In genomic region chr17:74213897-74214386, GRCh38 we compare ENCODE assay signal across 8 cellular contexts. TPM values are rescaled to one million over a fixed set of nuclear protein-coding genes. Genes with fewer than 3 reads are reported as not detected.
A peak's percentile ranks its signal among the peaks of the same experiment; 100 is the strongest.
DNase-seq lines count a peak whose midpoint lies in the region; ATAC-seq and TF ChIP-seq lines count a peak whose summit lies in the region.

No MANE protein-coding gene starts in this region.

- H3K79me1 ChIP-seq in neuronal stem cell (ENCODE audit: low read depth, low read length): peaks cover 3% of the 10 kb centered on the region

- H3K27me3 ChIP-seq in GM23338 (ENCODE audit: insufficient read depth) (peaks cover 26% of the 10 kb centered on the region), PC-9 (ENCODE audit: insufficient read depth, low read depth) (peaks cover 13% of the 10 kb centered on the region), neuronal stem cell (ENCODE audit: control insufficient read depth in 3 of 3, insufficient read depth in 3 of 3, low read depth in 1 of 3, low read length in 3 of 3) (peaks cover 0 to 31% (median 6%) of the 10 kb centered on the region in 3 experiments)

- no peaks in the 10 kb centered on the region for H3K9me2 ChIP-seq in GM23338 (ENCODE audit: insufficient read depth)
- no peaks in the 10 kb centered on the region for H3K9me2 ChIP-seq in PC-9 (ENCODE audit: insufficient read depth)

- no peak overlapping the region for H3K4ac ChIP-seq in neuronal stem cell (ENCODE audit: low read length)

- intact Hi-C loops in PC-9 (cut with micrococcal nuclease; ENCODE audit: unreplicated experiment): loop anchor here (5.0 to 10.0 kb wide), 3 partner anchors 68 to 241 kb away; partner anchors contain the start of gene GPR142

- no TSS peak for BruUV-seq in PC-9 (replicated peaks; lab: Mats Ljungman, UMichigan)

- ATAC-seq in GM23338: no peak; the same call in 2 of the 3 replicates
- no peak for ATAC-seq in HG02870 (IDR thresholded peaks at IDR 0.05; ENCODE audit: unreplicated experiment)
- ATAC-seq in HG02798 (IDR thresholded peaks at IDR 0.05; ENCODE audit: poor library complexity, unreplicated experiment): no peak
- no peak for ATAC-seq in GM21737 (IDR thresholded peaks at IDR 0.05; ENCODE audit: unreplicated experiment)

- H4K91ac ChIP-seq in neuronal stem cell (ENCODE audit: low read depth, low read length, poor library complexity): no peak overlapping the region

- peak overlapping the region; percentile 94 for H3K18ac ChIP-seq in neuronal stem cell (ENCODE audit: low read length)

- H3F3A ChIP-seq in GM23338 (replicated peaks; ENCODE audit: low read depth) (peaks cover 24% of the 10 kb centered on the region), PC-9 (ENCODE audit: insufficient read depth, low read depth) (peaks cover 39% of the 10 kb centered on the region)

- H4K20me1 ChIP-seq in GM23338 (replicated peaks; ENCODE audit: insufficient read depth) (peaks cover 5% of the 10 kb centered on the region), PC-9 (ENCODE audit: insufficient read depth) (peaks cover 31% of the 10 kb centered on the region)

- H3K4me1 Mint-ChIP-seq in GM23338 (peaks cover 43% of the 10 kb centered on the region), endothelial cell (ENCODE audit: unreplicated experiment) (peaks cover 43% of the 10 kb centered on the region)

- peak; percentile 44 for DNase-seq in GM23338 (ENCODE audit: low spot score)
- DNase-seq in PC-9: no peak
- DNase-seq in endothelial cell (ENCODE audit: low spot score): no peak
- DNase-seq in neuronal stem cell (ENCODE audit: low spot score): no peak
- no peak for DNase-seq in NCI-H1048 (lab: John Stamatoyannopoulos, UW)

- no peaks in the 10 kb centered on the region; the same call in 2 of the 3 replicates for H3K9me3 Mint-ChIP-seq in GM23338
- no peaks in the 10 kb centered on the region for H3K9me3 Mint-ChIP-seq in endothelial cell (ENCODE audit: unreplicated experiment)

- no peak overlapping the region for H2BK15ac ChIP-seq in neuronal stem cell (ENCODE audit: low read length)

- peak overlapping the region; percentile 78 for H2AK5ac ChIP-seq in neuronal stem cell (ENCODE audit: low read depth, low read length)

- H3K79me2 ChIP-seq in GM23338 (replicated peaks; ENCODE audit: insufficient read depth) (peaks cover 2% of the 10 kb centered on the region; the same call in 1 of the 2 replicates), PC-9 (ENCODE audit: low read depth) (no peaks in the 10 kb centered on the region)

- H3K4me1 ChIP-seq in GM23338 (ENCODE audit: insufficient read depth): peaks cover 15% of the 10 kb centered on the region
- peaks cover 4% of the 10 kb centered on the region; the same call in 1 of the 2 replicates for H3K4me1 ChIP-seq in PC-9 (replicated peaks; ENCODE audit: insufficient read depth)
- peaks cover 18 to 54% of the 10 kb centered on the region in 2 donors for H3K4me1 ChIP-seq in neuronal stem cell (ENCODE audit: control insufficient read depth in 2 of 2, insufficient read depth in 1 of 2, low read depth in 1 of 2, low read length in 2 of 2)

- H3K23ac ChIP-seq in neuronal stem cell (ENCODE audit: low read depth, low read length, poor library complexity): peak overlapping the region; percentile 77

- H3K27ac ChIP-seq in GM23338 (ENCODE audit: low read depth) (no peak overlapping the region), PC-9 (no peak overlapping the region), neuronal stem cell (replicated peaks; ENCODE audit: low read length) (no peak overlapping the region)

- H3K9me3 ChIP-seq in PC-9 (ENCODE audit: insufficient read depth, low read depth) (no peaks in the 10 kb centered on the region), neuronal stem cell (replicated peaks in 1 of 2; ENCODE audit: control insufficient read depth in 2 of 2, insufficient read depth in 1 of 2, low read depth in 1 of 2, low read length in 2 of 2) (no peaks in the 10 kb centered on the region)

- no peak overlapping the region for H2BK12ac ChIP-seq in neuronal stem cell (ENCODE audit: low read length)

- CTCF ChIA-PET in PC-9 (lab: Charles Lee): no interaction called here

- 0 out of 2 replicates have a peak overlapping the region, but pooled peaks have one; percentile 47 for H2AFZ ChIP-seq in GM23338
- H2AFZ ChIP-seq in PC-9: no peak overlapping the region
- H2AFZ ChIP-seq in neuronal stem cell (ENCODE audit: low read length): peak overlapping the region; percentile 88

- H2BK120ac ChIP-seq in neuronal stem cell (ENCODE audit: low read depth, low read length): no peak overlapping the region

- peaks cover 18% of the 10 kb centered on the region for H3K36me3 Mint-ChIP-seq in GM23338 (ENCODE audit: low read depth)
- H3K36me3 Mint-ChIP-seq in endothelial cell (ENCODE audit: low read depth, unreplicated experiment): peaks cover 11% of the 10 kb centered on the region

- H3K27me3 Mint-ChIP-seq in GM23338 (ENCODE audit: insufficient read depth, low read depth, poor library complexity): peaks cover 57% of the 10 kb centered on the region
- peaks cover 20% of the 10 kb centered on the region for H3K27me3 Mint-ChIP-seq in endothelial cell (ENCODE audit: unreplicated experiment)

- POLR2A ChIA-PET in PC-9 (lab: Charles Lee; ENCODE audit: unreplicated experiment): no interaction called here

- H3K4me3 Mint-ChIP-seq in GM23338 (peak overlapping the region; percentile 79), endothelial cell (ENCODE audit: unreplicated experiment) (peak overlapping the region; percentile 79)

- H3K4me3 ChIP-seq in GM23338 (peak overlapping the region; percentile 76), PC-9 (no peak overlapping the region), neuronal stem cell (ENCODE audit: low read length in 2 of 2) (peak overlapping the region; percentile 77 to 84)

- no peak overlapping the region for H2BK5ac ChIP-seq in neuronal stem cell (ENCODE audit: low read length)

- H3K27ac Mint-ChIP-seq in GM23338 (no peak overlapping the region), endothelial cell (ENCODE audit: unreplicated experiment) (no peak overlapping the region)

- H3K14ac ChIP-seq in neuronal stem cell (ENCODE audit: low read length): peak overlapping the region; percentile 59

- no peak for TF ChIP-seq CTCF in GM23338 (conservative IDR thresholded peaks at IDR 0.05; ENCODE audit: low read depth in 2 of 2)
- TF ChIP-seq CTCF in PC-9 (conservative IDR thresholded peaks at IDR 0.05): no peak
- TF ChIP-seq CTCF in endothelial cell (IDR thresholded peaks at IDR 0.05; ENCODE audit: unreplicated experiment): no peak

- no CpG with 5 or more reads among the region's 30 CpGs for WGBS in neuronal stem cell (ENCODE audit: extremely low coverage in 2 of 2, insufficient read length in 2 of 2, insufficient replicate concordance in 1 of 2), 2 donors

- peak overlapping the region; percentile 44 for H3K9ac ChIP-seq in neuronal stem cell (ENCODE audit: low read depth, low read length, poor library complexity)

- H3K36me3 ChIP-seq in GM23338 (ENCODE audit: insufficient read depth): peaks cover 8% of the 10 kb centered on the region
- H3K36me3 ChIP-seq in PC-9 (ENCODE audit: low read depth): 0 out of 2 replicates have a peak, but pooled peaks cover 2% of the 10 kb centered on the region
- peaks cover 9 to 23% of the 10 kb centered on the region in 2 donors for H3K36me3 ChIP-seq in neuronal stem cell (replicated peaks in 1 of 2; ENCODE audit: control insufficient read depth in 2 of 2, insufficient read depth in 2 of 2, low read length in 2 of 2)

- H3K4me2 ChIP-seq in GM23338 (peak overlapping the region; percentile 96), PC-9 (peak overlapping the region; percentile 89), neuronal stem cell (ENCODE audit: insufficient read depth, low read length, poor library complexity, severe bottlenecking) (peak overlapping the region; percentile 81)

- no peak overlapping the region for H4K8ac ChIP-seq in neuronal stem cell (ENCODE audit: low read depth, low read length)

TF ChIP-seq in GM23338, 12 proteins besides CTCF, POLR2A, EP300 and RAD21 (continues in another document):
- TF ChIP-seq ZNF114 (CRISPR knock-in tag; IDR thresholded peaks at IDR 0.05) (no peak), EZH2 (IDR thresholded peaks at IDR 0.05; ENCODE audit: low read depth, unreplicated experiment) (no peak)

RNA-seq across cellular contexts. Expression of gene TTYH2, which starts 0.6 kb away (rescaled TPM):
- 3.9 and 5.2 TPM in 2 replicates for total RNA-seq in GM23338 (2014; rRNA removed; shearing (Covaris generic))
- 1.4 and 2.1 TPM in 2 replicates for polyA plus RNA-seq in GM23338 (2016; fragmentation: Nextera tagmentation; extraction: Ambion mirVana)
- total RNA-seq in PC-9 (2021) (1.5 and 2.9 TPM in 2 replicates), endothelial cell (ENCODE audit: unreplicated experiment) (6.8 TPM)
- polyA plus RNA-seq in neuronal stem cell (2013, experiment 1 of 2): 1.3 TPM
- 1.1 TPM for polyA plus RNA-seq in neuronal stem cell (2013, experiment 2 of 2)

RNA-seq across cellular contexts. Expression of gene RPL38, which starts 10.5 kb away (rescaled TPM):
- total RNA-seq in GM23338 (2014; rRNA removed; shearing (Covaris generic)): 231 and 286 TPM in 2 replicates
- 5,312 and 5,616 TPM in 2 replicates for polyA plus RNA-seq in GM23338 (2016; fragmentation: Nextera tagmentation; extraction: Ambion mirVana)
- 761 and 961 TPM in 2 replicates for total RNA-seq in PC-9 (2021)
- total RNA-seq in endothelial cell (ENCODE audit: unreplicated experiment): 1,802 TPM
- 4,161 TPM for polyA plus RNA-seq in neuronal stem cell (2013, experiment 1 of 2)
- polyA plus RNA-seq in neuronal stem cell (2013, experiment 2 of 2): 4,332 TPM
